Comparison of ENCODE assay signal across 8 cellular contexts in the genomic region with DNA sequence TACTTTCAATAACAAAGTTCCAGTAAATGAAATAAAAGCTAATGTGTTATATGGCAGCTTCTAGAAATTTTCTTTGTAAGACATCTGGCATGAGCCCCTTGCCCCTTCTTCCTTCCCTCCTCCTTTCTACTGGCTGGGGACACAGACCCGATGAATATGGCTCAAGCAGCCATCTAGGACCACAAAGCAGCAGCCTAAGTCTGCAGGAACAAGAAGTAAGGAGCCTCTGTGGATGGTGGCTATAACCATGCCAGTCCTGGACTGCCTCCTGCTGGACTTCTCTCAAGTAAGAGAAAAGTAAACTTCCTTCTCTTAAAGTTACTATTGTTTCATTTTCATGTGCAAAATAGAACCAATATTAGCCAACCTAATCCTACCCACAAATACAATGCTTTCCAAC.
DNase-seq lines count a peak whose midpoint lies in the region; ATAC-seq and TF ChIP-seq lines count a peak whose summit lies in the region.

No MANE protein-coding gene starts in this region.

- TF ChIP-seq EP300 in esophagus muscularis mucosa (IDR thresholded peaks at IDR 0.05), result no peak

- H3K4me3 ChIP-seq in esophagus muscularis mucosa, result no peak overlapping the region

- no peak for ATAC-seq in HG03175 (IDR thresholded peaks at IDR 0.05; ENCODE audit: unreplicated experiment)
- ATAC-seq in activated naive CD4-positive, alpha-beta T cell treated with anti-CD3 and anti-CD28 coated beads, Interleukin-2, amount 50 U/mL, for 72 hours, result no peak

- H3K9me3 Mint-ChIP-seq in progenitor cell of endocrine pancreas (ENCODE audit: low read depth), result no peaks in the 10 kb centered on the region
- H3K9me3 Mint-ChIP-seq in activated naive CD4-positive, alpha-beta T cell treated with anti-CD3 and anti-CD28 coated beads, Interleukin-2, amount 50 U/mL, for 72 hours, result no peaks in the 10 kb centered on the region

- peaks cover 13% of the 10 kb centered on the region for H3K4me1 Mint-ChIP-seq in progenitor cell of endocrine pancreas (ENCODE audit: low read depth)

- H3K27me3 ChIP-seq in esophagus muscularis mucosa, result no peaks in the 10 kb centered on the region

- H3K9me3 ChIP-seq in esophagus muscularis mucosa, result no peaks in the 10 kb centered on the region

- TF ChIP-seq CTCF in GM12874 (IDR thresholded peaks at IDR 0.05; ENCODE audit: insufficient read depth, low read depth, low read length) (peak; percentile 31; the same call in 1 of the 2 replicates), LNCAP (IDR thresholded peaks at IDR 0.05) (peak; percentile 56), esophagus muscularis mucosa (IDR thresholded peaks at IDR 0.05) (peak; percentile 31 to 60 (median 38)), progenitor cell of endocrine pancreas (IDR thresholded peaks at IDR 0.05; ENCODE audit: unreplicated experiment) (peak; percentile 57)

- intact Hi-C loops in esophagus muscularis mucosa (cut with DNase I), result loop anchor here (5.0 kb wide), 2 partner anchors 50 to 120 kb away; no protein-coding TSS in a partner anchor

- H3K27ac ChIP-seq in esophagus muscularis mucosa (replicated peaks in 1 of 4), result peak overlapping the region in 2 of 4 donors; percentile 10 to 16

- WGBS in esophagus muscularis mucosa, result 53% methylated on average over 1 of the region's 1 CpG

- H3K36me3 Mint-ChIP-seq in progenitor cell of endocrine pancreas (ENCODE audit: insufficient read depth), result no peaks in the 10 kb centered on the region
- H3K36me3 Mint-ChIP-seq in activated naive CD4-positive, alpha-beta T cell treated with anti-CD3 and anti-CD28 coated beads, Interleukin-2, amount 50 U/mL, for 72 hours, result no peaks in the 10 kb centered on the region

- H3K27ac Mint-ChIP-seq in progenitor cell of endocrine pancreas, result peak overlapping the region; percentile 25
- no peak overlapping the region for H3K27ac Mint-ChIP-seq in activated naive CD4-positive, alpha-beta T cell treated with anti-CD3 and anti-CD28 coated beads, Interleukin-2, amount 50 U/mL, for 72 hours

- DNase-seq in esophagus muscularis mucosa (ENCODE audit: extremely low spot score) (no peak), progenitor cell of endocrine pancreas (ENCODE audit: low spot score, unreplicated experiment) (no peak), NCI-H1436 (lab: John Stamatoyannopoulos, UW) (no peak), dedifferentiated amniotic fluid mesenchymal stem cell (ENCODE audit: extremely low spot score) (no peak)
- DNase-seq in activated naive CD4-positive, alpha-beta T cell treated with anti-CD3 and anti-CD28 coated beads, Interleukin-2, amount 50 U/mL, for 72 hours (ENCODE audit: low spot score in 2 of 2), result no peak

- no peaks in the 10 kb centered on the region for H3K36me3 ChIP-seq in esophagus muscularis mucosa

- H3K4me3 Mint-ChIP-seq in progenitor cell of endocrine pancreas (ENCODE audit: low read depth), result no peak overlapping the region

- TF ChIP-seq POLR2A in esophagus muscularis mucosa (IDR thresholded peaks at IDR 0.05; ENCODE audit: low read depth), result no peak

- peaks cover 38 to 65% (median 51%) of the 10 kb centered on the region in 4 donors for H3K4me1 ChIP-seq in esophagus muscularis mucosa

- H3K27me3 Mint-ChIP-seq in progenitor cell of endocrine pancreas, result no peaks in the 10 kb centered on the region
